18 cellular contexts compared by ENCODE assay signal in the genomic region with DNA sequence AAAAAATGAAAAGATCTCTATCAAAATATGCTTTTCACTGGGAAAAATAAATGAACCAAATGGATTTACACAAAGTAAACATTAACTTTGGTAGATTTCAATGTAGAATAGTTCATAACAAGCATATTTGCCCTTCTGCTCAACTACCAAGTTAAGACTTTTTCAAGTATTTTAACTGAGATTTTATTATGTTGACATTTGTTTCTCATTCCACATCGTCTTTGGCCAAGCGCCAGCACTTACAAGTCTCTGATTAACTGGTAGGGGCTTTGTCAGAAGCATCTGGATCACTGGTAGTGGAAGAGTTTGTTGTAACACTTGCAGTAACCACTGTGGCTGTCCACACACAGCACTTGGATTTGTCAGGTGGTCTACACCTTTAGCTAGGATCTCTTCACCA. TPM values are rescaled to one million over a fixed set of nuclear protein-coding genes. Genes with fewer than 3 reads are reported as not detected.
DNase-seq lines count a peak whose midpoint lies in the region; ATAC-seq and TF ChIP-seq lines count a peak whose summit lies in the region.
"Had no signal": no experiment of that assay in that cellular context is flagged by ENCODE, and none has a peak within 500 bp of the region (broad histone marks: within the 10 kb centered on the region; RNA-seq: fewer than 3 reads in every experiment).

No MANE protein-coding gene starts in this region.

- no peaks in the 10 kb centered on the region for H3K9me3 Mint-ChIP-seq in activated T-cell treated with anti-CD3 and anti-CD28 coated beads, Interleukin-2, amount 50 U/mL, for 24 hours
- H3K9me3 Mint-ChIP-seq in T-cell (no peaks in the 10 kb centered on the region), natural killer cell (peaks cover 0 to 2% of the 10 kb centered on the region in 2 donors)
- no peaks in the 10 kb centered on the region for H3K9me3 Mint-ChIP-seq in activated CD4-positive, alpha-beta memory T cell treated with anti-CD3 and anti-CD28 coated beads, Interleukin-2, amount 10 ng/mL, durations not matched to agents 7 days and 5 days

- peaks cover 72% of the 10 kb centered on the region for H3K4me1 Mint-ChIP-seq in activated T-cell treated with anti-CD3 and anti-CD28 coated beads, Interleukin-2, amount 50 U/mL, for 24 hours (ENCODE audit: low read depth)
- H3K4me1 Mint-ChIP-seq in T-cell: peaks cover 78 to 87% (median 85%) of the 10 kb centered on the region in 3 donors
- H3K4me1 Mint-ChIP-seq in natural killer cell: peaks cover 89 to 92% of the 10 kb centered on the region in 2 donors
- H3K4me1 Mint-ChIP-seq in activated CD4-positive, alpha-beta memory T cell treated with anti-CD3 and anti-CD28 coated beads, Interleukin-2, amount 10 ng/mL, durations not matched to agents 7 days and 5 days: peaks cover 77% of the 10 kb centered on the region

- CTCF ChIA-PET in T-cell (lab: Charles Lee): interaction anchor here in 1 of 2 donors (1.5 kb wide), 1 partner anchor 21 kb away, joined by 4 read pairs; no protein-coding TSS in a partner anchor
- CTCF ChIA-PET in activated CD4-positive, alpha-beta memory T cell treated with anti-CD3 and anti-CD28 coated beads, Interleukin-2, amount 10 ng/mL, durations not matched to agents 7 days and 5 days (lab: Charles Lee): interaction anchor here (0.5 kb wide), 1 partner anchor 233 kb away, joined by 3 read pairs; no protein-coding TSS in a partner anchor

- TF ChIP-seq CTCF in natural killer cell (IDR thresholded peaks at IDR 0.05): no peak

- H3K27me3 Mint-ChIP-seq in activated T-cell treated with anti-CD3 and anti-CD28 coated beads, Interleukin-2, amount 50 U/mL, for 24 hours: no peaks in the 10 kb centered on the region
- H3K27me3 Mint-ChIP-seq in T-cell (no peaks in the 10 kb centered on the region), natural killer cell (ENCODE audit: low read depth in 2 of 2) (no peaks in the 10 kb centered on the region)
- H3K27me3 Mint-ChIP-seq in activated CD4-positive, alpha-beta memory T cell treated with anti-CD3 and anti-CD28 coated beads, Interleukin-2, amount 10 ng/mL, durations not matched to agents 7 days and 5 days: no peaks in the 10 kb centered on the region

- intact Hi-C loops in natural killer cell (cut with micrococcal nuclease) (no loop called here), left cardiac atrium (cut with DNase I) (no loop called here), Right ventricle myocardium inferior (cut with DNase I) (no loop called here)

- peak overlapping the region; percentile 7 for H3K27ac Mint-ChIP-seq in activated T-cell treated with anti-CD3 and anti-CD28 coated beads, Interleukin-2, amount 50 U/mL, for 24 hours
- peak overlapping the region; percentile 23 to 65 for H3K27ac Mint-ChIP-seq in T-cell
- H3K27ac Mint-ChIP-seq in natural killer cell: peak overlapping the region; percentile 81 to 88
- H3K27ac Mint-ChIP-seq in activated CD4-positive, alpha-beta memory T cell treated with anti-CD3 and anti-CD28 coated beads, Interleukin-2, amount 10 ng/mL, durations not matched to agents 7 days and 5 days: no peak overlapping the region
- H3K27ac Mint-ChIP-seq: CD14-positive monocyte had no signal

- peaks cover 85% of the 10 kb centered on the region for H3K36me3 Mint-ChIP-seq in activated T-cell treated with anti-CD3 and anti-CD28 coated beads, Interleukin-2, amount 50 U/mL, for 24 hours (ENCODE audit: low read depth)
- H3K36me3 Mint-ChIP-seq in T-cell: peaks cover 76% of the 10 kb centered on the region
- peaks cover 39% of the 10 kb centered on the region for H3K36me3 Mint-ChIP-seq in natural killer cell
- peaks cover 91% of the 10 kb centered on the region for H3K36me3 Mint-ChIP-seq in activated CD4-positive, alpha-beta memory T cell treated with anti-CD3 and anti-CD28 coated beads, Interleukin-2, amount 10 ng/mL, durations not matched to agents 7 days and 5 days (ENCODE audit: low read depth)
- H3K36me3 Mint-ChIP-seq: CD14-positive monocyte had no signal

- no peak for ATAC-seq in T-cell (replicated peaks in 1 of 4)
- ATAC-seq in natural killer cell: no peak
- no peak for ATAC-seq in left cardiac atrium
- no peak for ATAC-seq in Right ventricle myocardium inferior
- ATAC-seq: PC-3 had no signal

- POLR2A ChIA-PET in T-cell (lab: Charles Lee): interaction anchor here in 1 of 2 donors (0.7 kb wide), 1 partner anchor 28 kb away, joined by 3 read pairs; no protein-coding TSS in a partner anchor
- POLR2A ChIA-PET in activated CD4-positive, alpha-beta memory T cell treated with anti-CD3 and anti-CD28 coated beads, Interleukin-2, amount 10 ng/mL, durations not matched to agents 7 days and 5 days (lab: Charles Lee): interaction anchor here (1.2 kb wide), 1 partner anchor 9 kb away, joined by 8 read pairs; no protein-coding TSS in a partner anchor

- DNase-seq in activated T-cell treated with anti-CD3 and anti-CD28 coated beads, Interleukin-2, amount 50 U/mL, for 24 hours: no peak
- no peak for DNase-seq in activated T-cell treated with anti-CD3 and anti-CD28 coated beads, Interleukin-2, amount 50 U/mL, for 48 hours
- DNase-seq in Daoy (ENCODE audit: low read depth) (peak; percentile 42), T-cell (no peak), natural killer cell (no peak), left cardiac atrium (no peak), Right ventricle myocardium inferior (ENCODE audit: missing footprints) (no peak)
- DNase-seq in activated CD4-positive, alpha-beta memory T cell treated with anti-CD3 and anti-CD28 coated beads, Interleukin-2, amount 10 ng/mL, durations not matched to agents 7 days and 5 days: no peak
- DNase-seq: ACHN, AML-193, H7, Karpas-422, NCI-H1105 treated with DMSO at 0.1 percent for 48 hours, NCI-H187, PC-3, SJCRH30 had no signal

- no peak overlapping the region for H3K4me3 Mint-ChIP-seq in activated T-cell treated with anti-CD3 and anti-CD28 coated beads, Interleukin-2, amount 50 U/mL, for 24 hours
- H3K4me3 Mint-ChIP-seq in T-cell: no peak overlapping the region
- H3K4me3 Mint-ChIP-seq in natural killer cell: peak overlapping the region; percentile 74
- no peak overlapping the region for H3K4me3 Mint-ChIP-seq in activated CD4-positive, alpha-beta memory T cell treated with anti-CD3 and anti-CD28 coated beads, Interleukin-2, amount 10 ng/mL, durations not matched to agents 7 days and 5 days

RNA-seq across cellular contexts. Expression of a gene that starts 22.9 kb away (rescaled TPM):
- total RNA-seq in Daoy (2014; rRNA removed; shearing (Covaris generic)): 0.91 and 1.1 TPM in 2 replicates
- total RNA-seq in T-cell (100 to 1,000 TPM in 1 of 5 donors, 10 to 100 TPM in 4; 79.7 to 113 (median 90.7) TPM), natural killer cell (100 to 1,000 TPM; 126 to 174 (median 130) TPM), left cardiac atrium (1 to 10 TPM; 1.0 to 1.3 TPM), Right ventricle myocardium inferior (0.32 TPM)
- 100 to 1,000 TPM; 103 to 110 TPM for total RNA-seq in activated CD4-positive, alpha-beta memory T cell treated with anti-CD3 and anti-CD28 coated beads, Interleukin-2, amount 10 ng/mL, durations not matched to agents 7 days and 5 days
- total RNA-seq: H7, HT-29, PC-3, SJCRH30 had no signal

RNA-seq across cellular contexts. Expression of a gene that starts 46.1 kb away (rescaled TPM):
- not detected in 2 replicates for total RNA-seq in Daoy (2014; rRNA removed; shearing (Covaris generic))
- total RNA-seq in T-cell: not detected
- under 1 TPM in 2 of 3 donors, not detected in 1; 0.35 to 0.47 TPM for total RNA-seq in natural killer cell
- total RNA-seq in activated CD4-positive, alpha-beta memory T cell treated with anti-CD3 and anti-CD28 coated beads, Interleukin-2, amount 10 ng/mL, durations not matched to agents 7 days and 5 days: not detected
- total RNA-seq in left cardiac atrium: not detected
- total RNA-seq in Right ventricle myocardium inferior: not detected
- total RNA-seq: H7, HT-29, PC-3, SJCRH30 had no signal

Comparison
In these comparisons a context has a peak if more than half of its experiments do, and no peak if none do; other contexts are left out.
1. RNA of a gene that starts 22.9 kb away (total RNA-seq): 126 to 174 TPM in natural killer cell, 103 to 110 TPM in activated CD4-positive, alpha-beta memory T cell treated with anti-CD3 and anti-CD28 coated beads, Interleukin-2, amount 10 ng/mL, durations not matched to agents 7 days and 5 days and 79.7 to 113 TPM in T-cell; 1.0 to 1.3 TPM in left cardiac atrium, 0.91 to 1.1 TPM in Daoy and 0.32 TPM in Right ventricle myocardium inferior (single experiment); every median in the first group is over 10 times any median in the second.